In genomic region chr20:14824996-14825395, GRCh38 we compare ENCODE assay signal across 24 cellular contexts.
"Had no signal": no experiment of that assay in that cellular context is flagged by ENCODE, and none has a peak within 500 bp of the region (broad histone marks: within the 10 kb centered on the region; RNA-seq: fewer than 3 reads in every experiment).

No MANE protein-coding gene starts in this region.

- H3K9me2 ChIP-seq: SK-N-SH had no signal

- H3K4me2 ChIP-seq: SK-N-SH had no signal

- H3K36me3 Mint-ChIP-seq: activated CD4-positive, alpha-beta memory T cell treated with anti-CD3 and anti-CD28 coated beads for 36 hours; activated naive CD8-positive, alpha-beta T cell had no signal

- H3K9ac ChIP-seq: SK-N-SH had no signal

- H3K27me3 ChIP-seq: MG63, Peyer's patch, SJCRH30 had no signal

- H3K36me3 ChIP-seq: MG63, Peyer's patch, SJCRH30 had no signal

- FAIRE-seq: astrocyte had no signal

- ATAC-seq: activated T-cell treated with anti-CD3 and anti-CD28 coated beads, Interleukin-2, amount 50 U/mL, for 4 hours had no signal

- H3K27ac ChIP-seq: Peyer's patch, RWPE1, SJCRH30, VCaP had no signal

- H3K4me1 ChIP-seq: Peyer's patch, SJCRH30 had no signal

- H3K4me3 ChIP-seq: MG63, Peyer's patch, SJCRH30 had no signal

- H3K27me3 Mint-ChIP-seq: activated CD4-positive, alpha-beta memory T cell treated with anti-CD3 and anti-CD28 coated beads for 36 hours; activated CD4-positive, alpha-beta T cell treated with anti-CD3 and anti-CD28 coated beads, Interleukin-2, amount 10 ng/mL, durations not matched to agents 7 days and 5 days; activated naive CD8-positive, alpha-beta T cell had no signal

- H3K9me3 ChIP-seq: MG63, Peyer's patch, SJCRH30, SK-N-SH had no signal

- H3K4me1 Mint-ChIP-seq: activated CD4-positive, alpha-beta T cell treated with anti-CD3 and anti-CD28 coated beads, Interleukin-2, amount 10 ng/mL, durations not matched to agents 7 days and 5 days had no signal

- H3K27ac Mint-ChIP-seq: activated CD4-positive, alpha-beta memory T cell treated with anti-CD3 and anti-CD28 coated beads for 36 hours; activated CD4-positive, alpha-beta T cell treated with anti-CD3 and anti-CD28 coated beads, Interleukin-2, amount 10 ng/mL, durations not matched to agents 7 days and 5 days; activated naive CD8-positive, alpha-beta T cell had no signal

- H3K4me3 Mint-ChIP-seq: activated CD4-positive, alpha-beta memory T cell treated with anti-CD3 and anti-CD28 coated beads for 36 hours; activated CD4-positive, alpha-beta T cell treated with anti-CD3 and anti-CD28 coated beads, Interleukin-2, amount 10 ng/mL, durations not matched to agents 7 days and 5 days; activated naive CD8-positive, alpha-beta T cell; activated T-cell treated with anti-CD3 and anti-CD28 coated beads, Interleukin-2, amount 50 U/mL, for 4 hours had no signal

- DNase-seq: activated CD4-positive, alpha-beta memory T cell treated with anti-CD3 and anti-CD28 coated beads for 36 hours; activated CD4-positive, alpha-beta T cell treated with anti-CD3 and anti-CD28 coated beads, Interleukin-2, amount 10 ng/mL, durations not matched to agents 7 days and 5 days; activated CD4-positive, CD25-positive, alpha-beta regulatory T cell; activated CD8-positive, alpha-beta memory T cell treated with anti-CD3 and anti-CD28 coated beads for 24 hours; activated effector memory CD4-positive, alpha-beta T cell treated with anti-CD3 and anti-CD28 coated beads, Interleukin-2, amount 50 U/mL, for 16 hours; activated naive CD4-positive, alpha-beta T cell treated with Interleukin-2 at 50 U/mL for 16 hours; activated T-cell treated with anti-CD3 and anti-CD28 coated beads, Interleukin-2, amount 50 U/mL, for 4 hours; amygdala; MG63; NCI-H1105; NCI-H1436; NCI-H1694 treated with DMSO at 0.1 percent for 48 hours; NCI-H2029 treated with DMSO at 0.1 percent for 48 hours; NCI-H2171 treated with DMSO at 0.1 percent for 48 hours; NCI-H510A treated with DMSO at 0.1 percent for 48 hours; Peyer's patch; Right ventricle myocardium superior; SJCRH30; SK-N-SH; T-helper 1 cell had no signal
